Comparison of ENCODE assay signal across 9 cellular contexts in the genomic region with DNA sequence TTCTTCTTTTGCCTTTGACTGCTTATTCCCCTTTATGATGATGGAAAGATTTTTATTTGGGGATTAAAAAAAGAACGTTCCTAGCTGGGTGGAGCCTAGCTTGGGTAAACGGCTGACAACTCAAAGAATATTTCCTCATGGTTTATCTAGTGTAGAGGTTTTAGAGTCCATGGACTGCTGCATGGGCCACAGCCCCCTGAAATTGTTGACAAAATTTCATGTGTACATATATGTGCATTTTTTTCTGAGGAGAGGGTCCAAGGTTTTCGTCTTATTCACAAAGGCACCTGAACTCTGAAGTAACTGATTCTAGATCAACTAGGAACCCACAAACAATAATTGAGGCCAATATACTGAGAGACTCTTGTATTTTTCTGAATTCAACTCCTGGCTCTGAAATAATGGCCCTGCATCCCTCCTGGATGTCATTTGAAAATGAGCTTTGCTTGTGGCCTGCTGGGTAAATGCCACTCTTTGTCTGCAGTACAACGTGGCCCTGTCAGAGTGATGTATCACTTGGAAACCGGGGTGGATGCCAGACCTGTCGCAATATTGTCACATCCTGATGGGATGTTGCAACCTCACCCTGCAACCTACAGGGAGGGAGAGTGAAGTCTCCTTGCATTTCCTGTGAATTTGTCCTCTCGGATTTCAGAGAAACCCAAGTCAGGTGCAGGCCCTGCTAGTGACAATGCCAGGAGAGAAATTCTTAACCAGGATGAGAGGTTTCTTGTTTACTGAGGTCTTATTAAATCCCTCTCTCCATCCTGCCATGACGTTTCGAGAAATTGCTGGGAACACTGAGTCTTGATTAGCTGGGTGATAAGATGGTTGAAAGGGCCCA. TPM values are rescaled to one million over a fixed set of nuclear protein-coding genes. Genes with fewer than 3 reads are reported as not detected.
DNase-seq lines count a peak whose midpoint lies in the region; ATAC-seq, FAIRE-seq and TF ChIP-seq lines count a peak whose summit lies in the region.
"Had no signal": no experiment of that assay in that cellular context is flagged by ENCODE, and none has a peak within 500 bp of the region (broad histone marks: within the 10 kb centered on the region; RNA-seq: fewer than 3 reads in every experiment).

No MANE protein-coding gene starts in this region.

- POLR2A ChIA-PET in BJ (lab: Charles Lee) = interaction anchor here (1.2 kb wide), 1 partner anchor 10 kb away, joined by 3 read pairs; no protein-coding TSS in a partner anchor

- H3K27ac ChIP-seq in mesenchymal stem cell (ENCODE audit: low read length, poor library complexity, severe bottlenecking) = peak overlapping the region; percentile 32

- no peak overlapping the region for H2AK5ac ChIP-seq in mesenchymal stem cell (ENCODE audit: low read length, severe bottlenecking)

- H3K14ac ChIP-seq in mesenchymal stem cell (ENCODE audit: low read length in 2 of 2) = no peak overlapping the region

- H3K36me3 ChIP-seq in BJ (ENCODE audit: control insufficient read depth, insufficient read depth, low read length) = no peaks in the 10 kb centered on the region
- peaks cover 38% of the 10 kb centered on the region for H3K36me3 ChIP-seq in bronchial epithelial cell (ENCODE audit: control insufficient read depth, insufficient read depth, low read length)
- no peaks in the 10 kb centered on the region for H3K36me3 ChIP-seq in mesenchymal stem cell (ENCODE audit: control insufficient read depth in 1 of 2, insufficient read depth in 2 of 2, low read depth in 1 of 2, low read length in 2 of 2)

- TF ChIP-seq CTCF in BJ (IDR thresholded peaks at IDR 0.05; ENCODE audit: insufficient read depth, low read depth, low read length) = no peak
- TF ChIP-seq CTCF in NB4 (IDR thresholded peaks at IDR 0.05; ENCODE audit: low read depth, low read length) = no peak
- TF ChIP-seq CTCF in bronchial epithelial cell (IDR thresholded peaks at IDR 0.05; ENCODE audit: insufficient read depth, low read length, severe bottlenecking) = no peak

- 46% methylated on average over 6 of the region's 9 CpGs for WGBS in mesenchymal stem cell

- TF ChIP-seq POLR2A in NB4 (IDR thresholded peaks at IDR 0.05; ENCODE audit: extremely low read depth, insufficient read length) = no peak

- no peaks in the 10 kb centered on the region for H3K27me3 ChIP-seq in BJ (ENCODE audit: control insufficient read depth, insufficient read depth, low read length)
- no peaks in the 10 kb centered on the region for H3K27me3 ChIP-seq in bronchial epithelial cell (ENCODE audit: control insufficient read depth, insufficient read depth, low read length)
- no peaks in the 10 kb centered on the region for H3K27me3 ChIP-seq in mesenchymal stem cell (ENCODE audit: control insufficient read depth in 1 of 2, insufficient read depth in 1 of 2, low read length in 2 of 2)

- peak overlapping the region; percentile 18 for H3K9ac ChIP-seq in mesenchymal stem cell (ENCODE audit: low read length)

- peak overlapping the region in 1 of 2 experiments; percentile 54 for H2BK12ac ChIP-seq in mesenchymal stem cell (ENCODE audit: low read length in 2 of 2)

- H2BK120ac ChIP-seq in mesenchymal stem cell (ENCODE audit: low read depth, low read length) = no peak overlapping the region

- peak overlapping the region; percentile 30 to 42 for H3K18ac ChIP-seq in mesenchymal stem cell (ENCODE audit: low read depth in 1 of 2, low read length in 2 of 2)

- no peak overlapping the region for H3K4me2 ChIP-seq in mesenchymal stem cell (ENCODE audit: low read length, poor library complexity, severe bottlenecking)

- no peak overlapping the region for H2BK15ac ChIP-seq in mesenchymal stem cell (ENCODE audit: low read depth, poor library complexity, severe bottlenecking)

- no peak overlapping the region for H3K4ac ChIP-seq in mesenchymal stem cell (ENCODE audit: low read depth in 1 of 2, low read length in 2 of 2)

- no peak overlapping the region for H4K91ac ChIP-seq in mesenchymal stem cell (ENCODE audit: low read length)

- no peaks in the 10 kb centered on the region for H3K79me1 ChIP-seq in mesenchymal stem cell (replicated peaks; ENCODE audit: low read length, poor library complexity, severe bottlenecking)

- H2AFZ ChIP-seq in mesenchymal stem cell (ENCODE audit: low read depth, low read length) = peak overlapping the region; percentile 44

- no peak overlapping the region for H3K23ac ChIP-seq in mesenchymal stem cell (ENCODE audit: low read length in 2 of 2)

- CTCF ChIA-PET in BJ (lab: Yijun Ruan, JAX) = interaction anchor here (0.7 to 2.9 kb wide), 4 partner anchors 8 to 68 kb away, joined by 3 to 16 read pairs (median 4); no protein-coding TSS in a partner anchor

- DNase-seq in BJ (ENCODE audit: low read depth) = peak; percentile 25
- DNase-seq in NB4 (ENCODE audit: low read depth) = peak; percentile 56
- peak; percentile 77 for DNase-seq in bronchial epithelial cell (ENCODE audit: low read depth)
- DNase-seq in mesenchymal stem cell = peak; percentile 77
- no peak for DNase-seq in activated CD4-positive, alpha-beta T cell treated with anti-CD3 and anti-CD28 coated beads for 48 hours
- DNase-seq in NCI-H2227 (lab: John Stamatoyannopoulos, UW; ENCODE audit: unreplicated experiment) = no peak

- FAIRE-seq in bronchial epithelial cell (lab: Jason Lieb, UNC) = no peak
- FAIRE-seq: GM18507 had no signal

- H3K9me3 ChIP-seq in mesenchymal stem cell (ENCODE audit: control insufficient read depth, low read length) = no peaks in the 10 kb centered on the region

- H2BK5ac ChIP-seq in mesenchymal stem cell (ENCODE audit: low read depth, low read length, poor library complexity, severe bottlenecking) = no peak overlapping the region

- no peak overlapping the region for H4K8ac ChIP-seq in mesenchymal stem cell (ENCODE audit: low read length)

- H3K4me1 ChIP-seq in mesenchymal stem cell (ENCODE audit: control insufficient read depth, insufficient read depth, low read depth, low read length) = peaks cover 6% of the 10 kb centered on the region

- H3K4me3 ChIP-seq in BJ (ENCODE audit: low read depth, low read length) = no peak overlapping the region
- no peak overlapping the region for H3K4me3 ChIP-seq in NB4 (ENCODE audit: low read depth, low read length)
- H3K4me3 ChIP-seq in bronchial epithelial cell (ENCODE audit: low read depth, low read length) = no peak overlapping the region
- H3K4me3 ChIP-seq in mesenchymal stem cell (ENCODE audit: insufficient read depth in 1 of 2, low read depth in 1 of 2, low read length in 2 of 2) = no peak overlapping the region

- ATAC-seq in GM18861 (IDR thresholded peaks at IDR 0.05; ENCODE audit: unreplicated experiment) (no peak), GM18517 (IDR thresholded peaks at IDR 0.05; ENCODE audit: unreplicated experiment) (no peak)

RNA-seq across cellular contexts. Expression of a gene that starts 33.8 kb away (rescaled TPM):
- polyA plus RNA-seq in BJ (2011; rRNA removed) = not detected in 2 replicates
- polyA minus RNA-seq in BJ (2011; rRNA and poly(A)+ RNA removed) = not detected in 2 replicates
- 239 and 322 TPM in 2 replicates for total RNA-seq in bronchial epithelial cell
- not detected for polyA plus RNA-seq in mesenchymal stem cell (2013, experiment 1 of 2)
- 0.01 TPM for polyA plus RNA-seq in mesenchymal stem cell (2013, experiment 2 of 2)

Comparison
In these comparisons a context has a peak if more than half of its experiments do, and no peak if none do; other contexts are left out.
1. DNase-seq: peak in BJ (single experiment), NB4 (single experiment), bronchial epithelial cell (single experiment) and mesenchymal stem cell (single experiment); none in activated CD4-positive, alpha-beta T cell treated with anti-CD3 and anti-CD28 coated beads for 48 hours (single experiment) and NCI-H2227 (single experiment).